ENCODE assay signal across 29 cellular contexts in the genomic region with DNA sequence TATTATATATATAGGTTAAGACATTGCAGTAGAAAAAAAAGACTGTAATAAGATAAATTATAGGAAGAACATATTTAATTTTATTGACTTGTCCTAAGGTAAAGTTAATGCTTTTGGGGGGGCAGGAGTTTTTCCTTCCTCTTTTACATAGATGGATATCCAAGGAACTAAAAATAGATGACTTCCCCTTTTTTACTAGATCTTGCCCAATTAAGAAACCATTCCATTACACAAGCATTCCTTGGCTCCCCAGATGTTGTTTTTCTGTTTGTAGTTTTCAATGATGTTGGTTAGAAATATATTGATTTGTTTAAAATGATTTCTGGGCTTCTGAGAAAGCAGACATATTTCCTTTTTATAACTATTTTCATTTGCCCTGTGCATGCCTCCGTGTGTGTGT. TPM values are rescaled to one million over a fixed set of nuclear protein-coding genes. Genes with fewer than 3 reads are reported as not detected.
DNase-seq lines count a peak whose midpoint lies in the region; ATAC-seq, FAIRE-seq and TF ChIP-seq lines count a peak whose summit lies in the region.
"Had no signal": no experiment of that assay in that cellular context is flagged by ENCODE, and none has a peak within 500 bp of the region (broad histone marks: within the 10 kb centered on the region; RNA-seq: fewer than 3 reads in every experiment).

No MANE protein-coding gene starts in this region.

- 53% methylated on average over 1 of the region's 1 CpG for WGBS in GM12878 (ENCODE audit: insufficient coverage, insufficient replicate concordance, low lambda C conversion rate, missing lambda C conversion rate)

- H3K36me3 Mint-ChIP-seq in activated CD4-positive, alpha-beta T cell treated with anti-CD3 and anti-CD28 coated beads for 36 hours (ENCODE audit: low read depth) = no peaks in the 10 kb centered on the region
- no peaks in the 10 kb centered on the region for H3K36me3 Mint-ChIP-seq in stimulated activated effector memory CD8-positive, alpha-beta T cell treated with anti-CD3 and anti-CD28 coated beads, Interleukin-12 subunit alpha, Interleukin-12 subunit beta, amount 100 ng/mL, for 72 hours
- H3K36me3 Mint-ChIP-seq: brain; CD4-positive, alpha-beta memory T cell; naive thymus-derived CD4-positive, alpha-beta T cell had no signal

- no peak overlapping the region for H3K4me2 ChIP-seq in GM12878 (ENCODE audit: control insufficient read depth, insufficient read depth)

- H3K27ac Mint-ChIP-seq in activated CD4-positive, alpha-beta T cell treated with anti-CD3 and anti-CD28 coated beads for 36 hours = no peak overlapping the region
- H3K27ac Mint-ChIP-seq in stimulated activated effector memory CD8-positive, alpha-beta T cell treated with anti-CD3 and anti-CD28 coated beads, Interleukin-12 subunit alpha, Interleukin-12 subunit beta, amount 100 ng/mL, for 72 hours = no peak overlapping the region
- H3K27ac Mint-ChIP-seq: brain; CD4-positive, alpha-beta memory T cell; naive thymus-derived CD4-positive, alpha-beta T cell; T-helper 17 cell had no signal

- in situ Hi-C loops in GM12878 (cut with MboI) = loop anchor here (25.0 kb wide), 1 partner anchor 890 kb away; no protein-coding TSS in a partner anchor

- intact Hi-C loops in GM12878 (cut with micrococcal nuclease; ENCODE audit: unreplicated experiment) = loop anchor here (2.0 kb wide), 1 partner anchor 41 kb away; no protein-coding TSS in a partner anchor
- intact Hi-C loops in activated CD4-positive, alpha-beta T cell treated with anti-CD3 and anti-CD28 coated beads for 36 hours (cut with DNase I, micrococcal nuclease) = no loop called here

- peaks cover 24% of the 10 kb centered on the region for H3K4me1 Mint-ChIP-seq in activated CD4-positive, alpha-beta T cell treated with anti-CD3 and anti-CD28 coated beads for 36 hours
- H3K4me1 Mint-ChIP-seq in stimulated activated effector memory CD8-positive, alpha-beta T cell treated with anti-CD3 and anti-CD28 coated beads, Interleukin-12 subunit alpha, Interleukin-12 subunit beta, amount 100 ng/mL, for 72 hours = peaks cover 21% of the 10 kb centered on the region

- no peak overlapping the region for H3K4me3 Mint-ChIP-seq in activated CD4-positive, alpha-beta T cell treated with anti-CD3 and anti-CD28 coated beads for 36 hours
- no peak overlapping the region for H3K4me3 Mint-ChIP-seq in stimulated activated effector memory CD8-positive, alpha-beta T cell treated with anti-CD3 and anti-CD28 coated beads, Interleukin-12 subunit alpha, Interleukin-12 subunit beta, amount 100 ng/mL, for 72 hours
- H3K4me3 Mint-ChIP-seq: brain; CD4-positive, alpha-beta memory T cell; naive thymus-derived CD4-positive, alpha-beta T cell; T-helper 17 cell had no signal

- H3K27me3 ChIP-seq in GM12878 (replicated peaks in 1 of 2; ENCODE audit: control insufficient read depth in 2 of 2, insufficient read depth in 2 of 2, low read length in 1 of 2) = no peaks in the 10 kb centered on the region
- H3K27me3 ChIP-seq: esophagus muscularis mucosa, ovary, right lobe of liver, vagina had no signal

- no peaks in the 10 kb centered on the region for H3K79me2 ChIP-seq in GM12878 (ENCODE audit: control insufficient read depth, insufficient read depth, low read length)

- no peak for TF ChIP-seq CTCF in GM12878 (IDR thresholded peaks at IDR 0.05 in 2 of 3, conservative IDR thresholded peaks at IDR 0.05 in 1 of 3; ENCODE audit: control insufficient read depth in 2 of 3, extremely low read depth in 1 of 3, insufficient read depth in 1 of 3, low read depth in 3 of 3, low read length in 3 of 3)

- SMC1A ChIA-PET in GM12878 (lab: Charles Lee; ENCODE audit: uncharacterized antibody, unreplicated experiment) = interaction anchor here (0.7 to 3.3 kb wide), 7 partner anchors 8 to 112 kb away, joined by 3 to 18 read pairs (median 4); no protein-coding TSS in a partner anchor

- no peaks in the 10 kb centered on the region for H3K9me3 ChIP-seq in GM12878 (replicated peaks; ENCODE audit: control insufficient read depth, insufficient read depth, low read length)
- H3K9me3 ChIP-seq: esophagus muscularis mucosa, ovary, right lobe of liver, vagina had no signal

- H2AFZ ChIP-seq in GM12878 (ENCODE audit: control insufficient read depth, low read depth, low read length) = no peak overlapping the region

- TF ChIP-seq POLR2A in GM12878 (IDR thresholded peaks at IDR 0.05; ENCODE audit: low read depth, low read length) = no peak

- TF ChIP-seq EP300 in GM12878 (IDR thresholded peaks at IDR 0.05; ENCODE audit: borderline replicate concordance in 1 of 2, control insufficient read depth in 1 of 2, low read depth in 2 of 2, low read length in 2 of 2) = no peak

- CTCF ChIA-PET in GM12878 (lab: Yijun Ruan, JAX) = interaction anchor here (0.7 to 1.6 kb wide), 6 partner anchors 8 to 30 kb away, joined by 3 to 7 read pairs (median 4); partner anchors contain the start of gene PMAIP1
- CTCF ChIA-PET in activated CD4-positive, alpha-beta T cell treated with anti-CD3 and anti-CD28 coated beads for 36 hours (lab: Charles Lee) = no interaction called here

- POLR2A ChIA-PET in GM12878 (lab: Charles Lee) = interaction anchor here (0.6 to 5.4 kb wide), 5 partner anchors 8 to 41 kb away, joined by 4 to 46 read pairs (median 6); partner anchors contain the start of gene PMAIP1
- POLR2A ChIA-PET in activated CD4-positive, alpha-beta T cell treated with anti-CD3 and anti-CD28 coated beads for 36 hours (lab: Charles Lee) = no interaction called here

- peaks cover 57% of the 10 kb centered on the region for H3K4me1 ChIP-seq in GM12878 (ENCODE audit: control insufficient read depth, insufficient read depth, low read length)
- H3K4me1 ChIP-seq: vagina had no signal

- BruUV-seq in GM12878 (replicated peaks; lab: Mats Ljungman, UMichigan) = no TSS peak

- H3K9me3 Mint-ChIP-seq in activated CD4-positive, alpha-beta T cell treated with anti-CD3 and anti-CD28 coated beads for 36 hours (ENCODE audit: low read depth) = peaks cover 1% of the 10 kb centered on the region
- H3K9me3 Mint-ChIP-seq in stimulated activated effector memory CD8-positive, alpha-beta T cell treated with anti-CD3 and anti-CD28 coated beads, Interleukin-12 subunit alpha, Interleukin-12 subunit beta, amount 100 ng/mL, for 72 hours = no peaks in the 10 kb centered on the region
- H3K9me3 Mint-ChIP-seq: CD4-positive, alpha-beta memory T cell had no signal

- no peak overlapping the region for H3K9ac ChIP-seq in GM12878 (ENCODE audit: control insufficient read depth, insufficient read depth, low read length)

- FAIRE-seq in GM12878 (lab: Jason Lieb, UNC) = no peak
- FAIRE-seq: A204.1 had no signal

- DNase-seq in AG08395 (ENCODE audit: low spot score) (peak; percentile 12), GF-D8 (lab: John Stamatoyannopoulos, UW) (peak; percentile 96), NOMO-1 treated with DMSO at 0.1 percent for 48 hours (lab: John Stamatoyannopoulos, UW; ENCODE audit: unreplicated experiment) (peak; percentile 91), GM12878 (ENCODE audit: low read depth, low spot score) (no peak), D341Med (ENCODE audit: low spot score) (no peak)
- no peak for DNase-seq in activated CD4-positive, alpha-beta T cell treated with anti-CD3 and anti-CD28 coated beads for 36 hours
- no peak for DNase-seq in stimulated activated effector memory CD8-positive, alpha-beta T cell treated with anti-CD3 and anti-CD28 coated beads, Interleukin-12 subunit alpha, Interleukin-12 subunit beta, amount 100 ng/mL, for 72 hours (ENCODE audit: low spot score in 2 of 2)
- DNase-seq: activated CD4-positive, alpha-beta T cell treated with anti-CD3 and anti-CD28 coated beads, Interleukin-2, amount 50 U/mL, for 4 hours; activated CD8-positive, alpha-beta memory T cell treated with anti-CD3 and anti-CD28 coated beads, Interleukin-2, amount 50 U/mL, for 48 hours; CD4-positive, alpha-beta memory T cell; effector memory CD4-positive, alpha-beta T cell; glutamatergic neuron; HCEC 1CT; left cardiac atrium; naive thymus-derived CD4-positive, alpha-beta T cell; NCI-H1092; NCI-H2081 treated with DMSO at 0.1 percent for 48 hours; NCI-H510A; ovary; PC-3; right lobe of liver; SHP77 treated with DMSO at 0.1 percent for 48 hours; stimulated activated CD4-positive, alpha-beta T cell treated with anti-CD3 and anti-CD28 coated beads, Interleukin-15, amount 100 ng/mL, for 24 hours; T-helper 17 cell had no signal

- no peaks in the 10 kb centered on the region for H3K36me3 ChIP-seq in GM12878 (ENCODE audit: control insufficient read depth in 2 of 2, insufficient read depth in 2 of 2, low read length in 1 of 2)
- H3K36me3 ChIP-seq: esophagus muscularis mucosa, ovary, right lobe of liver, vagina had no signal

- no peak overlapping the region for H3K4me3 ChIP-seq in GM12878
- H3K4me3 ChIP-seq: esophagus muscularis mucosa, ovary, right lobe of liver, vagina had no signal

- no peaks in the 10 kb centered on the region for H3K27me3 Mint-ChIP-seq in activated CD4-positive, alpha-beta T cell treated with anti-CD3 and anti-CD28 coated beads for 36 hours
- H3K27me3 Mint-ChIP-seq: T-helper 17 cell had no signal

- H3K27ac ChIP-seq in GM12878 (ENCODE audit: control insufficient read depth, insufficient read depth) = no peak overlapping the region; the same call in 1 of the 2 replicates
- H3K27ac ChIP-seq: esophagus muscularis mucosa, ovary, right lobe of liver, vagina had no signal

- ATAC-seq in GM12878 (no peak), GM18907 (IDR thresholded peaks at IDR 0.05; ENCODE audit: unreplicated experiment) (no peak)
- no peak for ATAC-seq in activated CD4-positive, alpha-beta T cell treated with anti-CD3 and anti-CD28 coated beads for 36 hours
- ATAC-seq in stimulated activated effector memory CD8-positive, alpha-beta T cell treated with anti-CD3 and anti-CD28 coated beads, Interleukin-12 subunit alpha, Interleukin-12 subunit beta, amount 100 ng/mL, for 72 hours = no peak
- ATAC-seq: left cardiac atrium; naive thymus-derived CD4-positive, alpha-beta T cell; PC-3; T-helper 17 cell had no signal

- TF ChIP-seq RAD21 in GM12878 (IDR thresholded peaks at IDR 0.05; ENCODE audit: insufficient read depth, low read depth, low read length) = no peak

- RAD21 ChIA-PET in GM12878 (lab: Charles Lee; ENCODE audit: unreplicated experiment) = interaction anchor here (1.0 to 6.5 kb wide), 6 partner anchors 10 to 117 kb away, joined by 3 to 45 read pairs (median 5); partner anchors contain the start of gene PMAIP1

- no peaks in the 10 kb centered on the region for H4K20me1 ChIP-seq in GM12878 (ENCODE audit: control insufficient read depth, insufficient read depth)

RNA-seq across cellular contexts. Expression of gene PMAIP1, which starts 22.4 kb away (rescaled TPM):
- total RNA-seq in GM12878 (2013; cell fraction: nucleolus; rRNA removed) = 49.7 and 58.0 TPM in 2 replicates
- total RNA-seq in GM12878 (2014; rRNA removed) (88.2 and 113 TPM in 2 replicates), GM12878 (2014; rRNA removed; fragmentation: Illumina TruSeq; extraction: Trizol) (108 and 109 TPM in 2 replicates), GM12878 (2021) (101 and 105 TPM in 2 replicates)
- polyA plus RNA-seq in GM12878 (2011; ENCODE audit: low read depth) = 40.1 TPM
- polyA plus RNA-seq in GM12878 (2011; rRNA removed) (161 and 266 TPM in 2 replicates), GM12878 (2014; fragmentation: Illumina TruSeq; extraction: Trizol) (94.9 and 142 TPM in 2 replicates), GM12878 (2014; fragmentation: Nextera tagmentation; extraction: Ambion mirVana) (100 to 1,000 TPM in 1 of 2 experiments, 10 to 100 TPM in 1; 74.0 to 119 TPM), GM12878 (2014; rRNA removed) (91.5 and 116 TPM in 2 replicates), GM12878 (2016; fragmentation: Nextera tagmentation; extraction: Ambion mirVana) (100 to 1,000 TPM; 209 to 219 TPM)
- 68.2 and 86.5 TPM in 2 replicates for polyA plus RNA-seq in GM12878 (2011; cell fraction: cytosol; rRNA removed)
- 65.1 and 71.2 TPM in 2 replicates for polyA plus RNA-seq in GM12878 (2011; cell fraction: nucleus; rRNA removed)
- 81.9 and 103 TPM in 2 replicates for polyA plus RNA-seq in GM12878 (2012)
- polyA minus RNA-seq in GM12878 (2011; rRNA and poly(A)+ RNA removed) = 52.1 and 54.0 TPM in 2 replicates
- 37.8 and 44.2 TPM in 2 replicates for polyA minus RNA-seq in GM12878 (2011; cell fraction: cytosol; rRNA and poly(A)+ RNA removed)
- 67.6 and 93.7 TPM in 2 replicates for polyA minus RNA-seq in GM12878 (2011; cell fraction: nucleus; rRNA and poly(A)+ RNA removed)
- total RNA-seq in activated CD4-positive, alpha-beta T cell treated with anti-CD3 and anti-CD28 coated beads for 36 hours = 10 to 100 TPM; 58.7 to 97.2 TPM

Comparison
In these comparisons a context has a peak if more than half of its experiments do, and no peak if none do; other contexts are left out.
1. DNase-seq: peak in AG08395 (single experiment), GF-D8 (single experiment) and NOMO-1 treated with DMSO at 0.1 percent for 48 hours (single experiment); none in GM12878 (single experiment), activated CD4-positive, alpha-beta T cell treated with anti-CD3 and anti-CD28 coated beads for 36 hours (single experiment), stimulated activated effector memory CD8-positive, alpha-beta T cell treated with anti-CD3 and anti-CD28 coated beads, Interleukin-12 subunit alpha, Interleukin-12 subunit beta, amount 100 ng/mL, for 72 hours (0 of 2) and D341Med (single experiment).